8 cellular contexts compared by ENCODE assay signal in the genomic region with DNA sequence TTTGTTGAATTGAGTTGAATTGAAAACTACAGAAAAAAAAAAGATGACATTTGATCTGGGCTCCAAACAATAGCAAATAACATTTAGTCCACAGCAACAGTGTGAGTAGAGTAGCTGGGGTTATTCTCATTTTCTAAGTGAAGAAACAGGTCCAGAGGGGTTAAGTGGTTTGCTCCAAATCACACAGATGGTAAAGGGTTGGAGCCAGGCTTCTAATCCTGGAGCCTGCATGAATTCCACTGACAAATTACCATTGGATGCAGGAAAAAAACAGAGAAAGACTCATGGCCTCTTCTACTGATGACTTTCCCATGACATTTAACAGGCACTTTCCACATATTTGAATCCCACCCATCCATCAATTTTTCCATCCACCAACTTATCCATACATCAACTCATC.
"Had no signal": no experiment of that assay in that cellular context is flagged by ENCODE, and none has a peak within 500 bp of the region (broad histone marks: within the 10 kb centered on the region; RNA-seq: fewer than 3 reads in every experiment).

No MANE protein-coding gene starts in this region.

- ATAC-seq: HepG2, K562 had no signal

- DNase-seq: GM23248, GOT3, H9, HCEC 1CT, KG1 had no signal

- H3K27ac ChIP-seq: GM23248, HL-60 had no signal

- H3K4me3 ChIP-seq: GM23248, K562 had no signal

- H3K9ac ChIP-seq: GM23248 had no signal

- H2AFZ ChIP-seq: GM23248 had no signal
